ENCODE assay signal across 2 cellular contexts in the genomic region with DNA sequence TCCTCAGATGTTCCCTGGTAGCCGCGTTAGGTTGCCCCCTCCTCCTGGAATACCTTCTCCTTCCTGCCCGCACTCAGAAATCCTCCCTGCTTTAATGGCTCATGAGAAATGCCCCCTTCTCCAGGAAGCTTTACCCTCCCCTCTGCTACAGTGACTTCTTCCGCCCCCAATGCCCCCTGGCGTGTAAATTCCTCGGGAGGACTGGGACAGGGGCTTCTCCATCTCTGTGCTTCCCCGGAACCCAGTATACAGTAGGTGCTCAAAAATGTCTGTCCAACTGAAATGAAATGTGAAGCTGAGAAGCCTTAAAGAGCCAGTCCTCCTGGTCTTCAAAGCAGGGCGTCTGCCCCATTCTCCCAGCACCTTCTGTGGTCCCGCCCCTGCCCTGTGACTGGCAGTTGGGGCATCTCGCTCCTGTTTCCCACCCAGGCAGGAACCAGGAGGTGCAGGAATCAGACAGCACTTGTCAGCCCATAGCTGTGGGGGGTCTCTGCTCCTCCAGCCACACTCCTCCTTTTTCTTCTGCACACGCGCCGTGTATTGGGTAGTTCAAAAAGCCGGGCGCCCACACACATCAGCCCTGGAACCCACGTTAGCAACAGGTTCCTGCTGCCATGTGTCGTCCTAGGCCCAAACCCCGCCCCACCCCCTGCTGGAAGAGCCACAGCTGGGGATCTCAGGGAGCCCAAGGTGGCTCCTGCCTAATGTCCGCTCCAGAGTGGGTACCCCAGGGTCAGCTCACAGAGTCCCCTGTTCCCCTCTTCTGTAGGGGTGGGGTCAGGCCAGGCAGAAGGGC.
TF ChIP-seq lines count a peak whose summit lies in the region.

No MANE protein-coding gene starts in this region.

TF ChIP-seq in HEK293T, 16 proteins besides CTCF, POLR2A, EP300 and RAD21:
- TF ChIP-seq PKNOX1 (IDR thresholded peaks at IDR 0.05) = peak; percentile 42
- TF ChIP-seq ZNF384 (IDR thresholded peaks at IDR 0.05) = no peak

TF ChIP-seq in H1, 55 proteins besides CTCF, POLR2A, EP300 and RAD21:
- TF ChIP-seq CHD2 (IDR thresholded peaks at IDR 0.05; ENCODE audit: low read length) = no peak
- TF ChIP-seq JUN (IDR thresholded peaks at IDR 0.05; ENCODE audit: low read depth, low read length) = no peak
- TF ChIP-seq, protein P1, sequence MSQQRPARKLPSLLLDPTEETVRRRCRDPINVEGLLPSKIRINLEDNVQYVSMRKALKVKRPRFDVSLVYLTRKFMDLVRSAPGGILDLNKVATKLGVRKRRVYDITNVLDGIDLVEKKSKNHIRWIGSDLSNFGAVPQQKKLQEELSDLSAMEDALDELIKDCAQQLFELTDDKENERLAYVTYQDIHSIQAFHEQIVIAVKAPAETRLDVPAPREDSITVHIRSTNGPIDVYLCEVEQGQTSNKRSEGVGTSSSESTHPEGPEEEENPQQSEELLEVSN (IDR thresholded peaks at IDR 0.05) = no peak
- no peak for TF ChIP-seq TAF7 (optimal IDR thresholded peaks at IDR 0.05; ENCODE audit: borderline replicate concordance, low read depth, low read length)
- no peak for TF ChIP-seq HDAC6 (IDR thresholded peaks at IDR 0.05; ENCODE audit: low read depth, low read length)
